Comparison of ENCODE assay signal across 8 cellular contexts in the genomic region with DNA sequence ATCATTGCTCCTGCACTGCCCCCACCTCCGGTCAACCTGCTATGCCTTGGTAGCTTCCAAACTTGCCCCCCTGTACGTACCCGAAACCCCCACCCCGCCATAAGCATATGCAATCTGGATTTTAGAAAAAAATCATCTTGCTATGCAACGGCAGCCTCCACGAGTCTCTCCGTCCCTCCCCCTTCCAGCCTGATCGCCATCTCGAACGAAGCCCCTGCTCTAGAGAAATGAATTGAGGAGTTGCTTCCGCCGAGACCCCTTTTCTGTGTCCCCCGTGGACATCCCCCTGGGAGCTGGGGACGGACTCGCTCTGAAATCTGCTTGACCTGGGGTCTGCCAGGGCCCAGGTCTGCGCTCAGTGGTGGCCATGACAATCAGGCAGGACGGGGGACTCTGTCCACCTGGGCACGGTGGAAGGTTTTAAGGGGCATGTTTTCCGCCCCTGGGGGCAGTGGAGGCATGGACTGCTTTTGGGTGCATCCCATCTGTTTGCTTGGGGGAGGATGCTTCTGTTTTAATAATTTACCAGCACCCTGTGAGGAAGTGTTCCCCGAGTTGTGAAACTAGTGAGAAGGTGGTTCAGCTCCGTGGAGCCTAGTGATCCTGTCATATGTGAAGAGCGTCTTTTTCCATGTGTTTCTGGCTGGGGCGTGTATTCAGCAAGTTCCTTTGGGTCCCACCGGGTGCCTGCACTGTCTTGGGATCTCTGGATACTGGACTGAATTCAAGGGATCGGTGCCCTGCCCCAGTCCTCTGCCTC. TPM values are rescaled to one million over a fixed set of nuclear protein-coding genes. Genes with fewer than 3 reads are reported as not detected.
A peak's percentile ranks its signal among the peaks of the same experiment; 100 is the strongest.
DNase-seq lines count a peak whose midpoint lies in the region; ATAC-seq and TF ChIP-seq lines count a peak whose summit lies in the region.

No MANE protein-coding gene starts in this region.

- no peak for TF ChIP-seq CTCF in GM12875 (IDR thresholded peaks at IDR 0.05; ENCODE audit: borderline replicate concordance, insufficient read depth, low read depth, low read length)

- no peak overlapping the region for H2AFZ ChIP-seq in ACC112 (ENCODE audit: low read length, unreplicated experiment)
- no peak overlapping the region for H2AFZ ChIP-seq in neuron (ENCODE audit: low read depth, low read length)

- H3K27me3 ChIP-seq in ACC112 (ENCODE audit: insufficient read depth, low read length) (no peaks in the 10 kb centered on the region), SJSA1 (replicated peaks) (no peaks in the 10 kb centered on the region), endocrine pancreas (ENCODE audit: control insufficient read depth, insufficient read depth, low read length) (no peaks in the 10 kb centered on the region), neuron (ENCODE audit: insufficient read depth, low read length) (no peaks in the 10 kb centered on the region)

- H3K4me1 ChIP-seq in ACC112 (ENCODE audit: control insufficient read depth, insufficient read depth, low read length, unreplicated experiment) (peaks cover 25% of the 10 kb centered on the region), SJSA1 (replicated peaks) (peaks cover 35% of the 10 kb centered on the region), endocrine pancreas (ENCODE audit: control insufficient read depth, insufficient read depth, low read length) (no peaks in the 10 kb centered on the region), neuron (ENCODE audit: insufficient read depth, low read length) (peaks cover 27% of the 10 kb centered on the region)

- H3K36me3 ChIP-seq in ACC112 (ENCODE audit: insufficient read depth, low read length) (no peaks in the 10 kb centered on the region), SJSA1 (peaks cover 3% of the 10 kb centered on the region), endocrine pancreas (ENCODE audit: control insufficient read depth, insufficient read depth, low read length) (no peaks in the 10 kb centered on the region), neuron (ENCODE audit: insufficient read depth, low read length) (peaks cover 2% of the 10 kb centered on the region)

- H3K9ac ChIP-seq in endocrine pancreas (ENCODE audit: control insufficient read depth, insufficient read depth, low read length): peak overlapping the region; percentile 75

- H3K4me3 ChIP-seq in ACC112 (ENCODE audit: low read depth, low read length): peak overlapping the region; percentile 85
- H3K4me3 ChIP-seq in GM12875 (ENCODE audit: low read depth, low read length): peak overlapping the region; percentile 71
- peak overlapping the region; percentile 56 for H3K4me3 ChIP-seq in SJSA1
- H3K4me3 ChIP-seq in endocrine pancreas (ENCODE audit: control insufficient read depth, insufficient read depth, low read length): peak overlapping the region; percentile 53
- peak overlapping the region; percentile 94 for H3K4me3 ChIP-seq in neuron (ENCODE audit: low read length)

- H3K79me2 ChIP-seq in ACC112 (ENCODE audit: control insufficient read depth, insufficient read depth, low read length, unreplicated experiment): peaks cover 54% of the 10 kb centered on the region

- H3K9me3 ChIP-seq in SJSA1 (replicated peaks) (no peaks in the 10 kb centered on the region), endocrine pancreas (ENCODE audit: control insufficient read depth, low read length) (no peaks in the 10 kb centered on the region), neuron (ENCODE audit: low read length) (no peaks in the 10 kb centered on the region)

- H3K27ac ChIP-seq in ACC112 (ENCODE audit: low read depth, low read length) (peak overlapping the region; percentile 19; the same call in 1 of the 2 replicates), SJSA1 (no peak overlapping the region)

- DNase-seq in SJSA1 (ENCODE audit: low read depth in 1 of 2, low spot score in 2 of 2): no peak
- DNase-seq in COLO668 (lab: John Stamatoyannopoulos, UW; ENCODE audit: unreplicated experiment): no peak
- DNase-seq in stimulated activated CD4-positive, alpha-beta T cell treated with anti-CD3 and anti-CD28 coated beads, Interleukin-1b, Interleukin-23, amount 100 ng/mL, for 48 hours: no peak

- ATAC-seq in GM18873 (IDR thresholded peaks at IDR 0.05; ENCODE audit: low FRiP score, unreplicated experiment): no peak

RNA-seq across cellular contexts. Expression of a gene that starts 1.0 kb away (rescaled TPM):
- total RNA-seq in SJSA1 (2014; rRNA removed; shearing (Covaris generic)): 9.1 and 12.8 TPM in 2 replicates
